In the genomic region with DNA sequence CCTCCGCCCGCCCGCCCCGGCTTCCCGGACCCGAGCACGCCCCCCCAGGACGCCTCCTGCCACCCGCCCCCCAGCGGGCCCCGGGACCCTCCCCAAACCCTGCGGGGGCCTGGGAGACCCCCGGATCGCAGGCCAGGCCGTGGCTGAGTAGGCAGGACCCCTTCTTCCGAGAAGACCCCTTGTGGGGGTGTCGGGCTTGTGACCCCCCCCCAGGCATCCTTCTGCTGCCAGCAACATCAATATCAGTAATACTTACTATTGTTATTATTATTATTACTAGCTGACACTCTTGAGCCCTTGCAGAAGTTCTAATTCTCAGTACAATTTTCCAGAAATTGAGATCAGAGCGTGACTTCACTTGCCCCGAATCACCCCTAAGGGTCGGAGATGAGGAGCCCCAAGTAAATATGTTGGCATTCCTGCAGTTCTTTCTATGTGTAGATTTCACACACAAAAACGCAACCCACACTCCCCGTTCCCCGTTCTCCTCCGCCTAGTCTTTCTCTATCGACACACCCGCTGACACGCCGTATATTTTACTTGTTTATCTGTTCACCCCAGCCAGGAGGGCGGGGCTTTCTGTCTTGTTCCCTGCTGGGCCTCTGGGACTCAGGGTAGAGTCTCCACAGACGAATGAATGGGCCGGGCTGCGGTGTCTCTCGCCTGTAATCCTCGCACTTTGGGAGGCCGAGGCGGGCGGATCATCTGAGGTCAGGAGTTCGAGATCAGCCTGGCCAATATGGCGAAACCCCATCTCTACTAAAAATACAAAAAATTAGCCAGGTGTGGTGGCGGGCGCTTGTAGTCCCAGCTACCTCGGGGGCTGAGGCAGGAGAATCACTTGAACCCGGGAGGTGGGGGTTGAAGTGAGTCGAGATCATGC, we compare ENCODE assay signal across 1 cellular context.
TF ChIP-seq lines count a peak whose summit lies in the region.

No MANE protein-coding gene starts in this region.

TF ChIP-seq in GM23338, 12 proteins besides CTCF, POLR2A, EP300 and RAD21 (continued from another document):
- TF ChIP-seq, protein P1, sequence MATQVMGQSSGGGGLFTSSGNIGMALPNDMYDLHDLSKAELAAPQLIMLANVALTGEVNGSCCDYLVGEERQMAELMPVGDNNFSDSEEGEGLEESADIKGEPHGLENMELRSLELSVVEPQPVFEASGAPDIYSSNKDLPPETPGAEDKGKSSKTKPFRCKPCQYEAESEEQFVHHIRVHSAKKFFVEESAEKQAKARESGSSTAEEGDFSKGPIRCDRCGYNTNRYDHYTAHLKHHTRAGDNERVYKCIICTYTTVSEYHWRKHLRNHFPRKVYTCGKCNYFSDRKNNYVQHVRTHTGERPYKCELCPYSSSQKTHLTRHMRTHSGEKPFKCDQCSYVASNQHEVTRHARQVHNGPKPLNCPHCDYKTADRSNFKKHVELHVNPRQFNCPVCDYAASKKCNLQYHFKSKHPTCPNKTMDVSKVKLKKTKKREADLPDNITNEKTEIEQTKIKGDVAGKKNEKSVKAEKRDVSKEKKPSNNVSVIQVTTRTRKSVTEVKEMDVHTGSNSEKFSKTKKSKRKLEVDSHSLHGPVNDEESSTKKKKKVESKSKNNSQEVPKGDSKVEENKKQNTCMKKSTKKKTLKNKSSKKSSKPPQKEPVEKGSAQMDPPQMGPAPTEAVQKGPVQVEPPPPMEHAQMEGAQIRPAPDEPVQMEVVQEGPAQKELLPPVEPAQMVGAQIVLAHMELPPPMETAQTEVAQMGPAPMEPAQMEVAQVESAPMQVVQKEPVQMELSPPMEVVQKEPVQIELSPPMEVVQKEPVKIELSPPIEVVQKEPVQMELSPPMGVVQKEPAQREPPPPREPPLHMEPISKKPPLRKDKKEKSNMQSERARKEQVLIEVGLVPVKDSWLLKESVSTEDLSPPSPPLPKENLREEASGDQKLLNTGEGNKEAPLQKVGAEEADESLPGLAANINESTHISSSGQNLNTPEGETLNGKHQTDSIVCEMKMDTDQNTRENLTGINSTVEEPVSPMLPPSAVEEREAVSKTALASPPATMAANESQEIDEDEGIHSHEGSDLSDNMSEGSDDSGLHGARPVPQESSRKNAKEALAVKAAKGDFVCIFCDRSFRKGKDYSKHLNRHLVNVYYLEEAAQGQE (IDR thresholded peaks at IDR 0.05; ENCODE audit: unreplicated experiment), result no peak
- TF ChIP-seq, protein P2, sequence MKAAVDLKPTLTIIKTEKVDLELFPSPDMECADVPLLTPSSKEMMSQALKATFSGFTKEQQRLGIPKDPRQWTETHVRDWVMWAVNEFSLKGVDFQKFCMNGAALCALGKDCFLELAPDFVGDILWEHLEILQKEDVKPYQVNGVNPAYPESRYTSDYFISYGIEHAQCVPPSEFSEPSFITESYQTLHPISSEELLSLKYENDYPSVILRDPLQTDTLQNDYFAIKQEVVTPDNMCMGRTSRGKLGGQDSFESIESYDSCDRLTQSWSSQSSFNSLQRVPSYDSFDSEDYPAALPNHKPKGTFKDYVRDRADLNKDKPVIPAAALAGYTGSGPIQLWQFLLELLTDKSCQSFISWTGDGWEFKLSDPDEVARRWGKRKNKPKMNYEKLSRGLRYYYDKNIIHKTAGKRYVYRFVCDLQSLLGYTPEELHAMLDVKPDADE (IDR thresholded peaks at IDR 0.05), result no peak
- TF ChIP-seq EZH2phosphoT487 (IDR thresholded peaks at IDR 0.05; ENCODE audit: unreplicated experiment), result no peak
- TF ChIP-seq POLR2AphosphoS5 (IDR thresholded peaks at IDR 0.05; ENCODE audit: low read depth), result no peak
